ENCODE assay signal across 17 cellular contexts in the genomic region with DNA sequence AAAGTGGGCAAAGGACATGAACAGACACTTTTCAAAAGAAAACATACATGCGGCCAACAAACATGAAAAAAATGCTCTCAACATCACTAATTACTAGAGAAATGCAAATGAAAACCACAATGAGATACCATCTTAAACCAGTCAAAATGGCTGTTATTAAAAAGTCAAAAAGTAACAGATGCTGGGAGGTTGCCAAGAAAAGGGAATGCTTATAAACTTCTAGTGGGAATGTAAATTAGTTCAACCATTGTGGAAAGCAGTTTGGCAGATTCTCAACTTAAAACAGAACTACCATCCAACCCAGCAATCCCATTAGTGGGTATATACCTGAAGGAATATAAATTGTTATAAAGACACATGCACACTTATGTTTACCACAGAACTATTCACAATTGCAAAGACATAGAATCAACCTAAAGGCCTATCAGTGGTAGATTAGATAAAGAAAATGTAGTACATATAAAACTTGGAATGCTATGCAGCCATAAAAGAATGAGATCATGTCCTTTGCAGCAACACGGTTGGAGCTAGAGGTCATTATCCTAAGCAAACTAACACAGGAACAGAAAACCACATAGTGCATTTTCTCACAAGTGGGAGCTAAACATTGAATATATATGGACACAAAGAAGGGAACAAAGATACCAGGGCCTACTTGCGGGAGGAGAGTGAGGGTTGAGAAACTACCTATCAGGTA. TPM values are rescaled to one million over a fixed set of nuclear protein-coding genes. Genes with fewer than 3 reads are reported as not detected.
"Had no signal": no experiment of that assay in that cellular context is flagged by ENCODE, and none has a peak within 500 bp of the region (broad histone marks: within the 10 kb centered on the region; RNA-seq: fewer than 3 reads in every experiment).

No MANE protein-coding gene starts in this region.

- DNase-seq: activated CD4-positive, alpha-beta memory T cell treated with anti-CD3 and anti-CD28 coated beads, Interleukin-2, amount 10 ng/mL, durations not matched to agents 7 days and 5 days; activated CD4-positive, alpha-beta T cell treated with anti-CD3 and anti-CD28 coated beads for 48 hours; activated CD4-positive, CD25-positive, alpha-beta regulatory T cell; activated CD8-positive, alpha-beta memory T cell treated with anti-CD3 and anti-CD28 coated beads, Interleukin-2, amount 10 ng/mL, durations not matched to agents 7 days and 5 days; activated naive CD4-positive, alpha-beta T cell treated with Interleukin-2 at 50 U/mL for 16 hours; activated naive CD8-positive, alpha-beta T cell treated with anti-CD3 and anti-CD28 coated beads, Interleukin-2, amount 10 ng/mL, durations not matched to agents 7 days and 5 days; effector CD4-positive, alpha-beta T cell; islet precursor cell; lower lobe of right lung; stimulated activated CD4-positive, alpha-beta T cell treated with anti-CD3 and anti-CD28 coated beads, Interleukin-2, amount 100 ng/mL, for 24 hours; stimulated activated naive CD4-positive, alpha-beta T cell treated with Interleukin-2 at 50 U/mL for 16 hours; tibial artery had no signal

- H3K27me3 Mint-ChIP-seq: activated CD4-positive, alpha-beta memory T cell treated with anti-CD3 and anti-CD28 coated beads, Interleukin-2, amount 10 ng/mL, durations not matched to agents 7 days and 5 days; activated CD8-positive, alpha-beta memory T cell treated with anti-CD3 and anti-CD28 coated beads, Interleukin-2, amount 10 ng/mL, durations not matched to agents 7 days and 5 days; activated naive CD8-positive, alpha-beta T cell treated with anti-CD3 and anti-CD28 coated beads, Interleukin-2, amount 10 ng/mL, durations not matched to agents 7 days and 5 days; central memory CD8-positive, alpha-beta T cell; natural killer cell treated with Interleukin-12 subunit alpha and Interleukin-12 subunit beta and Interleukin-15 and Interleukin-18, amount 100 ng/mL, for 72 hours had no signal

- H3K36me3 ChIP-seq: lower lobe of right lung had no signal

- H3K4me1 Mint-ChIP-seq: activated naive CD8-positive, alpha-beta T cell treated with anti-CD3 and anti-CD28 coated beads, Interleukin-2, amount 10 ng/mL, durations not matched to agents 7 days and 5 days; central memory CD8-positive, alpha-beta T cell had no signal

- H3K4me1 ChIP-seq: lower lobe of right lung, tibial artery had no signal

- H3K9me3 ChIP-seq: lower lobe of right lung, neutrophil had no signal

- H3K4me3 Mint-ChIP-seq: activated CD4-positive, alpha-beta memory T cell treated with anti-CD3 and anti-CD28 coated beads, Interleukin-2, amount 10 ng/mL, durations not matched to agents 7 days and 5 days; activated CD8-positive, alpha-beta memory T cell treated with anti-CD3 and anti-CD28 coated beads, Interleukin-2, amount 10 ng/mL, durations not matched to agents 7 days and 5 days; activated naive CD8-positive, alpha-beta T cell treated with anti-CD3 and anti-CD28 coated beads, Interleukin-2, amount 10 ng/mL, durations not matched to agents 7 days and 5 days; central memory CD8-positive, alpha-beta T cell; natural killer cell treated with Interleukin-12 subunit alpha and Interleukin-12 subunit beta and Interleukin-15 and Interleukin-18, amount 100 ng/mL, for 72 hours had no signal

- H3K9me3 Mint-ChIP-seq: central memory CD8-positive, alpha-beta T cell; natural killer cell treated with Interleukin-12 subunit alpha and Interleukin-12 subunit beta and Interleukin-15 and Interleukin-18, amount 100 ng/mL, for 72 hours had no signal

- H3K27ac Mint-ChIP-seq: activated CD4-positive, alpha-beta memory T cell treated with anti-CD3 and anti-CD28 coated beads, Interleukin-2, amount 10 ng/mL, durations not matched to agents 7 days and 5 days; activated CD8-positive, alpha-beta memory T cell treated with anti-CD3 and anti-CD28 coated beads, Interleukin-2, amount 10 ng/mL, durations not matched to agents 7 days and 5 days; activated naive CD8-positive, alpha-beta T cell treated with anti-CD3 and anti-CD28 coated beads, Interleukin-2, amount 10 ng/mL, durations not matched to agents 7 days and 5 days; natural killer cell treated with Interleukin-12 subunit alpha and Interleukin-12 subunit beta and Interleukin-15 and Interleukin-18, amount 100 ng/mL, for 72 hours had no signal

- ATAC-seq: activated CD8-positive, alpha-beta memory T cell treated with anti-CD3 and anti-CD28 coated beads, Interleukin-2, amount 10 ng/mL, durations not matched to agents 7 days and 5 days; esophagus mucosa; lower lobe of right lung; natural killer cell treated with Interleukin-12 subunit alpha and Interleukin-12 subunit beta and Interleukin-15 and Interleukin-18, amount 100 ng/mL, for 72 hours had no signal

- H3K27me3 ChIP-seq: neutrophil, tibial artery had no signal

- H3K4me3 ChIP-seq: lower lobe of right lung, tibial artery had no signal

- H3K27ac ChIP-seq: lower lobe of right lung, neutrophil, tibial artery had no signal

RNA-seq across cellular contexts. Expression of a gene that starts 20.3 kb away (rescaled TPM):
- total RNA-seq: activated CD4-positive, alpha-beta memory T cell treated with anti-CD3 and anti-CD28 coated beads, Interleukin-2, amount 10 ng/mL, durations not matched to agents 7 days and 5 days; activated CD8-positive, alpha-beta memory T cell treated with anti-CD3 and anti-CD28 coated beads, Interleukin-2, amount 10 ng/mL, durations not matched to agents 7 days and 5 days; activated naive CD8-positive, alpha-beta T cell treated with anti-CD3 and anti-CD28 coated beads, Interleukin-2, amount 10 ng/mL, durations not matched to agents 7 days and 5 days; esophagus mucosa; lower lobe of right lung; natural killer cell treated with Interleukin-12 subunit alpha and Interleukin-12 subunit beta and Interleukin-15 and Interleukin-18, amount 100 ng/mL, for 72 hours; subcutaneous adipose tissue had no signal
